ENCODE assay signal across 29 cellular contexts in genomic region chr1:192730206-192730605, GRCh38.
DNase-seq lines count a peak whose midpoint lies in the region; ATAC-seq and TF ChIP-seq lines count a peak whose summit lies in the region.
"Had no signal": no experiment of that assay in that cellular context is flagged by ENCODE, and none has a peak within 500 bp of the region (broad histone marks: within the 10 kb centered on the region; RNA-seq: fewer than 3 reads in every experiment).

No MANE protein-coding gene starts in this region.

- no peaks in the 10 kb centered on the region for H3K9me2 ChIP-seq in DOHH2 (replicated peaks; ENCODE audit: control insufficient read depth, low read length)
- H3K9me2 ChIP-seq: SK-N-SH had no signal

- H3K9me3 ChIP-seq in A673 (ENCODE audit: low read depth, low read length, poor library complexity, severe bottlenecking) (no peaks in the 10 kb centered on the region), DOHH2 (ENCODE audit: control insufficient read depth, insufficient read depth, low read length) (no peaks in the 10 kb centered on the region)
- H3K9me3 ChIP-seq: mucosa of descending colon, prostate gland, sigmoid colon, SK-N-SH, transverse colon had no signal

- no peak overlapping the region for H3K27ac Mint-ChIP-seq in CD14-positive monocyte
- H3K27ac Mint-ChIP-seq in activated naive CD8-positive, alpha-beta T cell treated with anti-CD3 and anti-CD28 coated beads for 36 hours, result no peak overlapping the region
- H3K27ac Mint-ChIP-seq: HFFc6, IgD-negative memory B cell, natural killer cell had no signal

- H3K9me3 Mint-ChIP-seq in CD14-positive monocyte, result peaks cover 0 to 5% (median 1%) of the 10 kb centered on the region in 7 donors
- H3K9me3 Mint-ChIP-seq in activated naive CD8-positive, alpha-beta T cell treated with anti-CD3 and anti-CD28 coated beads for 36 hours, result no peaks in the 10 kb centered on the region
- H3K9me3 Mint-ChIP-seq: HFFc6, IgD-negative memory B cell, natural killer cell had no signal

- H4K20me1 ChIP-seq in DOHH2 (ENCODE audit: control insufficient read depth, insufficient read depth, low read depth, low read length), result no peaks in the 10 kb centered on the region

- peak; percentile 30 for DNase-seq in A673 (ENCODE audit: low spot score)
- DNase-seq in amniotic epithelial cell (ENCODE audit: low read depth), result peak; percentile 46
- peak; percentile 45 for DNase-seq in fibroblast of the aortic adventitia (ENCODE audit: low read depth)
- no peak for DNase-seq in CD14-positive monocyte (ENCODE audit: low spot score)
- no peak for DNase-seq in midbrain (lab: John Stamatoyannopoulos, UW)
- no peak for DNase-seq in activated naive CD8-positive, alpha-beta T cell treated with anti-CD3 and anti-CD28 coated beads for 36 hours
- DNase-seq: activated CD4-positive, alpha-beta T cell treated with anti-CD3 and anti-CD28 coated beads, Interleukin-2, amount 50 U/mL, for 48 hours; activated T-cell treated with anti-CD3 and anti-CD28 coated beads, Interleukin-2, amount 50 U/mL, for 48 hours; Calu3; DMS79; GF-D8; GOT3; head of caudate nucleus; HFFc6; kidney; mucosa of descending colon; natural killer cell; NCI-H146; NCI-H774; nucleus accumbens; sigmoid colon; SK-N-SH; stimulated activated CD4-positive, alpha-beta T cell treated with anti-CD3 and anti-CD28 coated beads, Interleukin-4, amount 100 ng/mL, for 24 hours; transverse colon had no signal

- H3K36me3 Mint-ChIP-seq in CD14-positive monocyte, result no peaks in the 10 kb centered on the region
- H3K36me3 Mint-ChIP-seq in activated naive CD8-positive, alpha-beta T cell treated with anti-CD3 and anti-CD28 coated beads for 36 hours, result no peaks in the 10 kb centered on the region
- H3K36me3 Mint-ChIP-seq: natural killer cell had no signal

- TF ChIP-seq CTCF in A673 (conservative IDR thresholded peaks at IDR 0.05; ENCODE audit: low read depth, low read length) (no peak), DOHH2 (IDR thresholded peaks at IDR 0.05; ENCODE audit: low read depth, low read length, poor library complexity, severe bottlenecking) (no peak), fibroblast of the aortic adventitia (IDR thresholded peaks at IDR 0.05; ENCODE audit: insufficient read depth, low read length) (no peak), CD14-positive monocyte (IDR thresholded peaks at IDR 0.05) (no peak)

- intact Hi-C loops in A673 (cut with micrococcal nuclease; ENCODE audit: unreplicated experiment) (no loop called here), CD14-positive monocyte (cut with micrococcal nuclease) (no loop called here)

- H3K4me1 ChIP-seq in A673 (ENCODE audit: insufficient read depth, low read length, poor library complexity, severe bottlenecking) (peaks cover 15% of the 10 kb centered on the region), DOHH2 (ENCODE audit: control insufficient read depth, low read length) (peaks cover 11% of the 10 kb centered on the region)
- H3K4me1 ChIP-seq: prostate gland, sigmoid colon, transverse colon had no signal

- H3K4me2 ChIP-seq in DOHH2 (ENCODE audit: low read length), result peak overlapping the region; percentile 18; the same call in 1 of the 2 replicates
- H3K4me2 ChIP-seq: SK-N-SH had no signal

- CTCF ChIA-PET in A673 (lab: Charles Lee), result no interaction called here

- ATAC-seq in GM21367 (IDR thresholded peaks at IDR 0.05; ENCODE audit: unreplicated experiment), result no peak
- ATAC-seq: mucosa of descending colon, natural killer cell had no signal

- H3K79me2 ChIP-seq in DOHH2 (ENCODE audit: control insufficient read depth, low read length), result no peaks in the 10 kb centered on the region

- H3F3A ChIP-seq in DOHH2 (ENCODE audit: control insufficient read depth, insufficient read depth), result no peaks in the 10 kb centered on the region

- H3K4me3 ChIP-seq in A673 (ENCODE audit: low read depth, low read length, poor library complexity, severe bottlenecking), result no peak overlapping the region
- H3K4me3 ChIP-seq in DOHH2 (ENCODE audit: low read length), result no peak overlapping the region
- no peak overlapping the region for H3K4me3 ChIP-seq in fibroblast of the aortic adventitia (ENCODE audit: low read depth, low read length)
- H3K4me3 ChIP-seq: mucosa of descending colon, prostate gland, sigmoid colon, transverse colon had no signal

- H3K27me3 Mint-ChIP-seq in CD14-positive monocyte (ENCODE audit: low read depth in 3 of 3), result peaks cover 0 to 2% (median 0%) of the 10 kb centered on the region in 3 donors
- H3K27me3 Mint-ChIP-seq in activated naive CD8-positive, alpha-beta T cell treated with anti-CD3 and anti-CD28 coated beads for 36 hours, result no peaks in the 10 kb centered on the region
- H3K27me3 Mint-ChIP-seq: IgD-negative memory B cell had no signal

- H3K4me3 Mint-ChIP-seq in CD14-positive monocyte, result no peak overlapping the region
- no peak overlapping the region for H3K4me3 Mint-ChIP-seq in activated naive CD8-positive, alpha-beta T cell treated with anti-CD3 and anti-CD28 coated beads for 36 hours
- H3K4me3 Mint-ChIP-seq: HFFc6, IgD-negative memory B cell, natural killer cell had no signal

- H3K27ac ChIP-seq in A673 (ENCODE audit: low read depth, low read length, poor library complexity, severe bottlenecking), result no peak overlapping the region
- H3K27ac ChIP-seq in DOHH2 (ENCODE audit: low read depth, low read length), result no peak overlapping the region
- H3K27ac ChIP-seq: C4-2B, prostate gland, sigmoid colon, transverse colon had no signal

- H3K36me3 ChIP-seq in A673 (ENCODE audit: insufficient read depth, low read length, poor library complexity, severe bottlenecking), result no peaks in the 10 kb centered on the region
- no peaks in the 10 kb centered on the region for H3K36me3 ChIP-seq in DOHH2 (ENCODE audit: control insufficient read depth, low read length)
- H3K36me3 ChIP-seq: prostate gland, sigmoid colon, transverse colon had no signal

- H3K27me3 ChIP-seq in A673 (replicated peaks; ENCODE audit: insufficient read depth, low read depth, low read length, poor library complexity) (no peaks in the 10 kb centered on the region), DOHH2 (ENCODE audit: control insufficient read depth, low read length) (no peaks in the 10 kb centered on the region)
- H3K27me3 ChIP-seq: sigmoid colon, transverse colon had no signal

- POLR2A ChIA-PET in A673 (lab: Charles Lee; ENCODE audit: low non-redundant PET), result interaction anchor here (0.6 kb wide), 1 partner anchor 29 kb away, joined by 3 read pairs; no protein-coding TSS in a partner anchor

- H3K4me1 Mint-ChIP-seq in CD14-positive monocyte, result no peaks in the 10 kb centered on the region
- no peaks in the 10 kb centered on the region for H3K4me1 Mint-ChIP-seq in activated naive CD8-positive, alpha-beta T cell treated with anti-CD3 and anti-CD28 coated beads for 36 hours
- H3K4me1 Mint-ChIP-seq: IgD-negative memory B cell, natural killer cell had no signal

- BruUV-seq in A673 (replicated peaks; lab: Mats Ljungman, UMichigan), result no TSS peak

Comparison
In these comparisons a context has a peak if more than half of its experiments do, and no peak if none do; other contexts are left out.
1. DNase-seq: peak in A673 (single experiment), amniotic epithelial cell (single experiment) and fibroblast of the aortic adventitia (single experiment); none in CD14-positive monocyte (single experiment), midbrain (single experiment) and activated naive CD8-positive, alpha-beta T cell treated with anti-CD3 and anti-CD28 coated beads for 36 hours (single experiment).